In genomic region chr11:108498046-108498815, GRCh38 we compare ENCODE assay signal across 8 cellular contexts. TPM values are rescaled to one million over a fixed set of nuclear protein-coding genes. Genes with fewer than 3 reads are reported as not detected.
DNase-seq lines count a peak whose midpoint lies in the region; ATAC-seq and TF ChIP-seq lines count a peak whose summit lies in the region.

A gene with protein sequence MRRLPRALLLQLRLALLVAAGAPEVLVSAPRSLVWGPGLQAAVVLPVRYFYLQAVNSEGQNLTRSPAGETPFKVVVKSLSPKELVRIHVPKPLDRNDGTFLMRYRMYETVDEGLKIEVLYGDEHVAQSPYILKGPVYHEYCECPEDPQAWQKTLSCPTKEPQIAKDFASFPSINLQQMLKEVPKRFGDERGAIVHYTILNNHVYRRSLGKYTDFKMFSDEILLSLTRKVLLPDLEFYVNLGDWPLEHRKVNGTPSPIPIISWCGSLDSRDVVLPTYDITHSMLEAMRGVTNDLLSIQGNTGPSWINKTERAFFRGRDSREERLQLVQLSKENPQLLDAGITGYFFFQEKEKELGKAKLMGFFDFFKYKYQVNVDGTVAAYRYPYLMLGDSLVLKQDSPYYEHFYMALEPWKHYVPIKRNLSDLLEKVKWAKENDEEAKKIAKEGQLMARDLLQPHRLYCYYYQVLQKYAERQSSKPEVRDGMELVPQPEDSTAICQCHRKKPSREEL (minus strand): TSS chr11:108498384. CDS start chr11:108498366, 18 bp downstream.

- peak within 1 kb of the TSS; percentile 78 for H3K27ac ChIP-seq in HUES64 (ENCODE audit: low read depth, low read length)
- H3K27ac ChIP-seq in thyroid gland: peak within 1 kb of the TSS; percentile 80 to 96 (median 95)

- WGBS in HUES64: 2% methylated on average over 84 of the region's 84 CpGs
- WGBS in thyroid gland, 2 donors: 1 to 2% methylated on average over 25 to 41 of the region's 84 CpGs

- ATAC-seq in GM21390 (IDR thresholded peaks at IDR 0.05; ENCODE audit: unreplicated experiment): peak; percentile 52

- H3K9me3 ChIP-seq in HUES64 (ENCODE audit: insufficient read depth, low read depth, low read length) (no peaks in the 10 kb centered on the region), neuron (ENCODE audit: low read length) (no peaks in the 10 kb centered on the region), thyroid gland (no peaks in the 10 kb centered on the region)

- H3K36me3 ChIP-seq in HUES64 (ENCODE audit: insufficient read depth, low read length) (no peaks in the 10 kb centered on the region), neuron (ENCODE audit: insufficient read depth, low read length) (no peaks in the 10 kb centered on the region), thyroid gland (no peaks in the 10 kb centered on the region)

- TF ChIP-seq POLR2A in thyroid gland (IDR thresholded peaks at IDR 0.05): no peak

- H3K27me3 ChIP-seq in HUES64 (ENCODE audit: insufficient read depth, low read length) (peaks cover 8% of the 10 kb centered on the region), neuron (ENCODE audit: insufficient read depth, low read length) (no peaks in the 10 kb centered on the region), thyroid gland (no peaks in the 10 kb centered on the region)

- H3K4me1 ChIP-seq in HUES64 (ENCODE audit: insufficient read depth, low read length): peaks cover 10% of the 10 kb centered on the region; the same call in 1 of the 2 replicates
- H3K4me1 ChIP-seq in neuron (ENCODE audit: insufficient read depth, low read length): peaks cover 7% of the 10 kb centered on the region
- H3K4me1 ChIP-seq in thyroid gland: peaks cover 4 to 8% of the 10 kb centered on the region in 2 donors

- H3K4me3 ChIP-seq in HUES64 (ENCODE audit: low read length): peak within 1 kb of the TSS; percentile 62
- H3K4me3 ChIP-seq in neuron (ENCODE audit: low read length): peak within 1 kb of the TSS; percentile 64
- peak within 1 kb of the TSS; percentile 38 to 68 (median 61) for H3K4me3 ChIP-seq in thyroid gland (replicated peaks in 1 of 3)

- no peak for TF ChIP-seq CTCF in thyroid gland (IDR thresholded peaks at IDR 0.05)

- H2AFZ ChIP-seq in neuron (ENCODE audit: low read depth, low read length): peak within 1 kb of the TSS; percentile 98

- DNase-seq in DMS 273 treated with DMSO at 0.1 percent for 48 hours (lab: John Stamatoyannopoulos, UW): peak; percentile 20
- DNase-seq in SK-MEL-5 (ENCODE audit: low read depth, low spot score): peak; percentile 30
- DNase-seq in activated naive CD4-positive, alpha-beta T cell treated with Interleukin-2 at 50 U/mL for 16 hours: peak; percentile 43
- DNase-seq in foreskin melanocyte: peak; percentile 47
- DNase-seq in thyroid gland: peak; percentile 61 to 62

- peak within 1 kb of the TSS; percentile 79 for H3K9ac ChIP-seq in HUES64 (ENCODE audit: low read depth, low read length)

- in situ Hi-C loops in SK-MEL-5 (cut with HindIII; ENCODE audit: low pct_unique_long_range_greater_than_20kb, low sequenced_read_pairs): no loop called here

- intact Hi-C loops in thyroid gland (cut with DNase I): no loop called here

RNA-seq across cellular contexts. Expression of the gene that starts here (rescaled TPM):
- 15.5 TPM for polyA plus RNA-seq in HUES64 (2013, experiment 1 of 2)
- 19.8 TPM for polyA plus RNA-seq in HUES64 (2013, experiment 2 of 2)
- total RNA-seq in SK-MEL-5 (2014; rRNA removed; shearing (Covaris generic)): 15.0 and 16.5 TPM in 2 replicates
- 26.7 and 30.2 TPM in 2 replicates for polyA plus RNA-seq in SK-MEL-5 (2015; cell fraction: cytosol; rRNA removed)
- 8.2 and 9.7 TPM in 2 replicates for polyA plus RNA-seq in SK-MEL-5 (2015; cell fraction: nucleus; rRNA removed)
- 10 to 100 TPM; 12.9 to 22.3 (median 18.9) TPM for total RNA-seq in thyroid gland

Comparison
In these comparisons a context has a peak if more than half of its experiments do, and no peak if none do; other contexts are left out.
1. Peak in every context shown above with its lines: DNase-seq, ATAC-seq, H3K4me3 ChIP-seq and H3K27ac ChIP-seq.